In the genomic region with DNA sequence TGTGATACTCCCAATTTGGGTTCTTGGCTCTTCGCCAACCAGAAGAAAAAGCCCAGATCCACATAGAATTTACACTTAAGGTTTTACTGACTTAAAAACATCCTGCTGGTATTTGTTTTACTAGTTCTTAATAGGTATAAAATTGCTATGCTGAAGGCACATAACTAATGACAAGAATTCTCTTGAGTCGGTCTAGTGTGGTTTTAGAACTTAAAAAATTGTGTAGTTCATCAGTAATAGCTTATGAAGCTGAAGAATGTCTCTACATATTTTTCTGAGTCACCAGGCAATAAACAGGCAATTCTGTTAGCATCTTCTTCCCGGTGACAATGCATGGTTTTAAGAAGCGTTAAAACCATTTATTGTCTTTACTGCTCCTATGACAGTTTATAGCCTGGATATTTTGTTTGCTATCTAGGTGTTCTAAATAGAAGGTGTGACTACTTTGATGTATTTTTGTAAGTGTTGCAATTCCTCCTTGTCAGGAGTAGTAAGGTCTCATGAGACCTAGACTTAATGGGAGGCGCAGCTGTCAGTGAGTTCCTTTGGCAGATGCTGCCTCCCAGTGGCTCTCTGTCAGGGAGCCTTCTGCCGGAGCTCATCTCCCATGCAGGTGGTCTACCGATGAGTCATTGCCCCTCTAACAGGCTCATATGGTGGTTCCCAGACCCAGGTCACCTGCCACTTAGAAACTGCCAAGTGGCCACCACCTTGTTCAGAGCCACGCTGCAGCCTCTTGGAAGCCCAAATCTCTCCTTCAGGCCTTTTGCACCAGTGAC, we compare ENCODE assay signal across 9 cellular contexts.
A peak's percentile ranks its signal among the peaks of the same experiment; 100 is the strongest.
DNase-seq lines count a peak whose midpoint lies in the region; ATAC-seq and TF ChIP-seq lines count a peak whose summit lies in the region.
"Had no signal": no experiment of that assay in that cellular context is flagged by ENCODE, and none has a peak within 500 bp of the region (broad histone marks: within the 10 kb centered on the region; RNA-seq: fewer than 3 reads in every experiment).

No MANE protein-coding gene starts in this region.

- intact Hi-C loops in activated CD4-positive, alpha-beta T cell treated with anti-CD3 and anti-CD28 coated beads for 36 hours (cut with DNase I, micrococcal nuclease): no loop called here
- intact Hi-C loops in activated CD4-positive, alpha-beta T cell treated with anti-CD3 and anti-CD28 coated beads, Interleukin-2, amount 10 ng/mL, durations not matched to agents 24 days and 14 days (cut with micrococcal nuclease): no loop called here
- intact Hi-C loops in CD14-positive monocyte (cut with micrococcal nuclease): no loop called here

- peak; percentile 13 for TF ChIP-seq CTCF in fibroblast of villous mesenchyme (IDR thresholded peaks at IDR 0.05; ENCODE audit: insufficient read depth, low read depth, low read length)
- no peak for TF ChIP-seq CTCF in CD14-positive monocyte (IDR thresholded peaks at IDR 0.05)

- CTCF ChIA-PET in activated CD4-positive, alpha-beta T cell treated with anti-CD3 and anti-CD28 coated beads for 36 hours (lab: Charles Lee): interaction anchor here (1.6 kb wide), 1 partner anchor 464 kb away, joined by 4 read pairs; no protein-coding TSS in a partner anchor

- H3K27ac Mint-ChIP-seq in activated CD4-positive, alpha-beta T cell treated with anti-CD3 and anti-CD28 coated beads for 36 hours: no peak overlapping the region
- no peak overlapping the region for H3K27ac Mint-ChIP-seq in activated CD4-positive, alpha-beta T cell treated with anti-CD3 and anti-CD28 coated beads, Interleukin-2, amount 10 ng/mL, durations not matched to agents 24 days and 14 days
- no peak overlapping the region for H3K27ac Mint-ChIP-seq in CD14-positive monocyte
- H3K27ac Mint-ChIP-seq: CD4-positive, alpha-beta T cell had no signal

- no peaks in the 10 kb centered on the region for H3K4me1 Mint-ChIP-seq in activated CD4-positive, alpha-beta T cell treated with anti-CD3 and anti-CD28 coated beads for 36 hours
- H3K4me1 Mint-ChIP-seq in activated CD4-positive, alpha-beta T cell treated with anti-CD3 and anti-CD28 coated beads, Interleukin-2, amount 10 ng/mL, durations not matched to agents 24 days and 14 days: no peaks in the 10 kb centered on the region
- H3K4me1 Mint-ChIP-seq in CD14-positive monocyte: no peaks in the 10 kb centered on the region

- no peaks in the 10 kb centered on the region for H3K27me3 Mint-ChIP-seq in activated CD4-positive, alpha-beta T cell treated with anti-CD3 and anti-CD28 coated beads for 36 hours
- peaks cover 9% of the 10 kb centered on the region for H3K27me3 Mint-ChIP-seq in activated CD4-positive, alpha-beta T cell treated with anti-CD3 and anti-CD28 coated beads, Interleukin-2, amount 10 ng/mL, durations not matched to agents 24 days and 14 days
- H3K27me3 Mint-ChIP-seq in CD14-positive monocyte (ENCODE audit: low read depth in 3 of 3): peaks cover 0 to 6% (median 5%) of the 10 kb centered on the region in 3 donors
- H3K27me3 Mint-ChIP-seq: CD4-positive, alpha-beta T cell had no signal

- no peak overlapping the region for H3K4me3 Mint-ChIP-seq in activated CD4-positive, alpha-beta T cell treated with anti-CD3 and anti-CD28 coated beads for 36 hours
- no peak overlapping the region for H3K4me3 Mint-ChIP-seq in activated CD4-positive, alpha-beta T cell treated with anti-CD3 and anti-CD28 coated beads, Interleukin-2, amount 10 ng/mL, durations not matched to agents 24 days and 14 days
- H3K4me3 Mint-ChIP-seq in CD14-positive monocyte: no peak overlapping the region
- H3K4me3 Mint-ChIP-seq: CD4-positive, alpha-beta T cell had no signal

- no peaks in the 10 kb centered on the region for H3K9me3 Mint-ChIP-seq in activated CD4-positive, alpha-beta T cell treated with anti-CD3 and anti-CD28 coated beads for 36 hours (ENCODE audit: low read depth)
- H3K9me3 Mint-ChIP-seq in activated CD4-positive, alpha-beta T cell treated with anti-CD3 and anti-CD28 coated beads, Interleukin-2, amount 10 ng/mL, durations not matched to agents 24 days and 14 days: no peaks in the 10 kb centered on the region
- H3K9me3 Mint-ChIP-seq in CD14-positive monocyte: no peaks in the 10 kb centered on the region
- H3K9me3 Mint-ChIP-seq: CD4-positive, alpha-beta T cell had no signal

- H3K36me3 Mint-ChIP-seq in activated CD4-positive, alpha-beta T cell treated with anti-CD3 and anti-CD28 coated beads for 36 hours (ENCODE audit: low read depth): no peaks in the 10 kb centered on the region
- H3K36me3 Mint-ChIP-seq in activated CD4-positive, alpha-beta T cell treated with anti-CD3 and anti-CD28 coated beads, Interleukin-2, amount 10 ng/mL, durations not matched to agents 24 days and 14 days (ENCODE audit: low read depth): no peaks in the 10 kb centered on the region
- no peaks in the 10 kb centered on the region for H3K36me3 Mint-ChIP-seq in CD14-positive monocyte

- POLR2A ChIA-PET in activated CD4-positive, alpha-beta T cell treated with anti-CD3 and anti-CD28 coated beads for 36 hours (lab: Charles Lee): no interaction called here

- no peak overlapping the region for H3K4me3 ChIP-seq in fibroblast of villous mesenchyme (ENCODE audit: low read depth, low read length)

- ATAC-seq in activated CD4-positive, alpha-beta T cell treated with anti-CD3 and anti-CD28 coated beads for 36 hours: no peak

- peak; percentile 6 for DNase-seq in activated CD4-positive, alpha-beta T cell treated with anti-CD3 and anti-CD28 coated beads for 36 hours
- no peak for DNase-seq in activated CD4-positive, alpha-beta T cell treated with anti-CD3 and anti-CD28 coated beads, Interleukin-2, amount 10 ng/mL, durations not matched to agents 24 days and 14 days
- DNase-seq in NCI-H524 treated with DMSO at 0.1 percent for 48 hours (lab: John Stamatoyannopoulos, UW) (peak; percentile 48), fibroblast of villous mesenchyme (ENCODE audit: low read depth) (no peak), CD14-positive monocyte (ENCODE audit: low spot score) (no peak)
- DNase-seq in stimulated activated CD8-positive, alpha-beta memory T cell treated with anti-CD3 and anti-CD28 coated beads, Interleukin-4, amount 100 ng/mL, for 48 hours: peak; percentile 24
- no peak for DNase-seq in stimulated activated CD4-positive, alpha-beta T cell treated with anti-CD3 and anti-CD28 coated beads, Interleukin-2, amount 100 ng/mL, for 24 hours
- no peak for DNase-seq in stimulated activated CD4-positive, alpha-beta T cell treated with anti-CD3 and anti-CD28 coated beads, Interleukin-4, amount 100 ng/mL, for 1 hour
- DNase-seq: CD4-positive, alpha-beta T cell had no signal

Comparison
In these comparisons a context has a peak if more than half of its experiments do, and no peak if none do; other contexts are left out.
1. DNase-seq: peak in activated CD4-positive, alpha-beta T cell treated with anti-CD3 and anti-CD28 coated beads for 36 hours (single experiment), NCI-H524 treated with DMSO at 0.1 percent for 48 hours (single experiment) and stimulated activated CD8-positive, alpha-beta memory T cell treated with anti-CD3 and anti-CD28 coated beads, Interleukin-4, amount 100 ng/mL, for 48 hours (single experiment); none in activated CD4-positive, alpha-beta T cell treated with anti-CD3 and anti-CD28 coated beads, Interleukin-2, amount 10 ng/mL, durations not matched to agents 24 days and 14 days (single experiment), fibroblast of villous mesenchyme (single experiment), stimulated activated CD4-positive, alpha-beta T cell treated with anti-CD3 and anti-CD28 coated beads, Interleukin-2, amount 100 ng/mL, for 24 hours (0 of 2), CD14-positive monocyte (single experiment) and stimulated activated CD4-positive, alpha-beta T cell treated with anti-CD3 and anti-CD28 coated beads, Interleukin-4, amount 100 ng/mL, for 1 hour (single experiment).